In genomic region chr1:233063462-233063861, GRCh38 we compare ENCODE assay signal across 35 cellular contexts.
"Had no signal": no experiment of that assay in that cellular context is flagged by ENCODE, and none has a peak within 500 bp of the region (broad histone marks: within the 10 kb centered on the region; RNA-seq: fewer than 3 reads in every experiment).

No MANE protein-coding gene starts in this region.

- DNase-seq: Karpas-422, Kasumi-1, MG63, MM.1S, MV-4-11, NCI-H1048, NCI-H1092, NCI-H1092 treated with DMSO at 0.1 percent for 48 hours, NCI-H1105, NCI-H1105 treated with DMSO at 0.1 percent for 48 hours, NCI-H1417, NCI-H1417 treated with DMSO at 0.1 percent for 48 hours, NCI-H1436, NCI-H1436 treated with DMSO at 0.1 percent for 48 hours, NCI-H146, NCI-H1694, NCI-H1694 treated with DMSO at 0.1 percent for 48 hours, NCI-H187, NCI-H187 treated with DMSO at 0.1 percent for 48 hours, NCI-H1930, NCI-H2029, NCI-H2029 treated with DMSO at 0.1 percent for 48 hours, NCI-H2081, NCI-H2081 treated with DMSO at 0.1 percent for 48 hours, NCI-H2107, NCI-H2171, NCI-H2171 treated with DMSO at 0.1 percent for 48 hours, NCI-H2227 treated with DMSO at 0.1 percent for 48 hours, NCI-H226, NCI-H345, NCI-H446, NCI-H446 treated with DMSO at 0.1 percent for 48 hours, NCI-H510A, NCI-H510A treated with DMSO at 0.1 percent for 48 hours, NCI-H524 had no signal

- H3K4me3 ChIP-seq: MG63 had no signal

- H3K36me3 ChIP-seq: MG63 had no signal
